Comparison of ENCODE assay signal across 1 cellular context in genomic region chr1:26695417-26696190, GRCh38.
TF ChIP-seq lines count a peak whose summit lies in the region.

ARID1A (plus strand) TSS chr1:26696015; CDS start chr1:26696404, 389 bp downstream.

TF ChIP-seq in HepG2, 621 proteins besides CTCF, POLR2A, EP300 and RAD21 (continued from another document and continues in another):
- no peak; the same call in 1 of the 2 replicates for TF ChIP-seq MTERF4 (CRISPR knock-in tag; IDR thresholded peaks at IDR 0.05)
- no peak for TF ChIP-seq ZNF276 (CRISPR knock-in tag; IDR thresholded peaks at IDR 0.05; ENCODE audit: low read depth)
- TF ChIP-seq RELA (CRISPR knock-in tag; IDR thresholded peaks at IDR 0.05), result 0 out of 2 replicates have a peak, but pooled peaks have one; percentile 57
- TF ChIP-seq ARID3A (IDR thresholded peaks at IDR 0.05; ENCODE audit: low read depth, low read length), result 0 out of 2 replicates have a peak, but pooled peaks have one; percentile 55
- no peak for TF ChIP-seq SCMH1 (CRISPR knock-in tag; IDR thresholded peaks at IDR 0.05; ENCODE audit: borderline replicate concordance)
- peak; percentile 72 for TF ChIP-seq ZNF441 (CRISPR knock-in tag; IDR thresholded peaks at IDR 0.05; ENCODE audit: borderline replicate concordance)
- TF ChIP-seq ZNF180 (CRISPR knock-in tag; IDR thresholded peaks at IDR 0.05; ENCODE audit: borderline replicate concordance, low read depth), result no peak
- TF ChIP-seq FOXM1 (CRISPR knock-in tag; IDR thresholded peaks at IDR 0.05), result no peak
- TF ChIP-seq RBAK (CRISPR knock-in tag; IDR thresholded peaks at IDR 0.05), result peak; percentile 53; the same call in 1 of the 2 replicates
- peak; percentile 57; the same call in 1 of the 2 replicates for TF ChIP-seq MIER2 (CRISPR knock-in tag; IDR thresholded peaks at IDR 0.05)
- TF ChIP-seq TFAP4 (IDR thresholded peaks at IDR 0.05; ENCODE audit: borderline replicate concordance, low read depth), result peak; percentile 44; the same call in 1 of the 2 replicates
- TF ChIP-seq YEATS4 (CRISPR knock-in tag; IDR thresholded peaks at IDR 0.05; ENCODE audit: borderline replicate concordance), result peak; percentile 97
- TF ChIP-seq FOXK2 (IDR thresholded peaks at IDR 0.05), result no peak
- peak; percentile 91 for TF ChIP-seq KAT8 (CRISPR knock-in tag; IDR thresholded peaks at IDR 0.05)
- TF ChIP-seq ZC3H13 (CRISPR knock-in tag; IDR thresholded peaks at IDR 0.05), result peak; percentile 91
- peak; percentile 72; the same call in 1 of the 2 replicates for TF ChIP-seq ZSCAN29 (CRISPR knock-in tag; conservative IDR thresholded peaks at IDR 0.05)
- TF ChIP-seq SALL1 (CRISPR knock-in tag; IDR thresholded peaks at IDR 0.05), result peak; percentile 93
- TF ChIP-seq GFI1 (CRISPR knock-in tag; IDR thresholded peaks at IDR 0.05; ENCODE audit: borderline replicate concordance), result peak; percentile 71; the same call in 1 of the 2 replicates
- no peak for TF ChIP-seq ZSCAN30 (CRISPR knock-in tag; IDR thresholded peaks at IDR 0.05)
- TF ChIP-seq PRMT3 (CRISPR knock-in tag; IDR thresholded peaks at IDR 0.05; ENCODE audit: borderline replicate concordance, low read depth), result peak; percentile 90
- peak; percentile 91; the same call in 1 of the 2 replicates for TF ChIP-seq NAIF1 (CRISPR knock-in tag; IDR thresholded peaks at IDR 0.05; ENCODE audit: borderline replicate concordance)
- no peak for TF ChIP-seq ZNF10 (CRISPR knock-in tag; IDR thresholded peaks at IDR 0.05; ENCODE audit: borderline replicate concordance, low read depth)
- no peak for TF ChIP-seq PHB2 (IDR thresholded peaks at IDR 0.05; ENCODE audit: partially characterized antibody)
- no peak for TF ChIP-seq ZBTB8A (CRISPR knock-in tag; IDR thresholded peaks at IDR 0.05; ENCODE audit: borderline replicate concordance, low read depth)
- peak; percentile 64; the same call in 1 of the 2 replicates for TF ChIP-seq ZNF703 (CRISPR knock-in tag; IDR thresholded peaks at IDR 0.05; ENCODE audit: borderline replicate concordance)
- TF ChIP-seq RFX3 (CRISPR knock-in tag; IDR thresholded peaks at IDR 0.05), result peak; percentile 28; the same call in 1 of the 2 replicates
- no peak for TF ChIP-seq TCF7 (IDR thresholded peaks at IDR 0.05; ENCODE audit: low read depth)
- TF ChIP-seq JDP2 (CRISPR knock-in tag; IDR thresholded peaks at IDR 0.05; ENCODE audit: borderline replicate concordance), result no peak; the same call in 1 of the 2 replicates
- peak; percentile 70; the same call in 1 of the 2 replicates for TF ChIP-seq AHDC1 (CRISPR knock-in tag; IDR thresholded peaks at IDR 0.05; ENCODE audit: borderline replicate concordance)
- TF ChIP-seq SIN3B (IDR thresholded peaks at IDR 0.05; ENCODE audit: low read length), result peak; percentile 53; the same call in 1 of the 2 replicates
- TF ChIP-seq KDM6A (CRISPR knock-in tag; IDR thresholded peaks at IDR 0.05; ENCODE audit: low read depth), result no peak
- peak; percentile 74 for TF ChIP-seq CCAR2 (optimal IDR thresholded peaks at IDR 0.05; ENCODE audit: low read depth, low read length)
- TF ChIP-seq UBTF (CRISPR knock-in tag; IDR thresholded peaks at IDR 0.05), result peak; percentile 99
- TF ChIP-seq ZNF225 (CRISPR knock-in tag; IDR thresholded peaks at IDR 0.05), result peak; percentile 82; the same call in 1 of the 2 replicates
- TF ChIP-seq FIP1L1 (IDR thresholded peaks at IDR 0.05; ENCODE audit: borderline replicate concordance, insufficient read depth, low read depth, low read length), result 0 out of 2 replicates have a peak, but pooled peaks have one; percentile 74
- no peak for TF ChIP-seq DDIT3 (CRISPR knock-in tag; IDR thresholded peaks at IDR 0.05)
- no peak for TF ChIP-seq KIAA2018 (CRISPR knock-in tag; IDR thresholded peaks at IDR 0.05; ENCODE audit: borderline replicate concordance)
